ENCODE assay signal across 1 cellular context in genomic region chr16:67013823-67014640, GRCh38.
TF ChIP-seq lines count a peak whose summit lies in the region.

No MANE protein-coding gene starts in this region.

TF ChIP-seq in SK-N-SH, 30 proteins besides CTCF, POLR2A, EP300 and RAD21 (continued from another document):
- no peak for TF ChIP-seq MEF2A (IDR thresholded peaks at IDR 0.05; ENCODE audit: borderline replicate concordance, low read depth)
